4 cellular contexts compared by ENCODE assay signal in genomic region chr2:98405301-98405700, GRCh38. TPM values are rescaled to one million over a fixed set of nuclear protein-coding genes. Genes with fewer than 3 reads are reported as not detected.
"Had no signal": no experiment of that assay in that cellular context is flagged by ENCODE, and none has a peak within 500 bp of the region (broad histone marks: within the 10 kb centered on the region; RNA-seq: fewer than 3 reads in every experiment).

No MANE protein-coding gene starts in this region.

- DNase-seq: GDM1, GF-D8 had no signal

- ATAC-seq: GM12878 had no signal

RNA-seq across cellular contexts. Expression of gene CNGA3, which starts 59.0 kb away (rescaled TPM):
- total RNA-seq: G401, GM12878 had no signal
